Comparison of ENCODE assay signal across 8 cellular contexts in genomic region chr18:69636529-69637301, GRCh38.
DNase-seq lines count a peak whose midpoint lies in the region; ATAC-seq, FAIRE-seq and TF ChIP-seq lines count a peak whose summit lies in the region.

No MANE protein-coding gene starts in this region.

- H3K4me2 ChIP-seq in endothelial cell of umbilical vein (ENCODE audit: insufficient read depth, low read length): no peak overlapping the region

- no peaks in the 10 kb centered on the region for H3K79me2 ChIP-seq in endothelial cell of umbilical vein (ENCODE audit: control insufficient read depth, insufficient read depth, low read length)

- intact Hi-C loops in CD8-positive, alpha-beta T cell (cut with DNase I, micrococcal nuclease): loop anchor here (1.0 to 5.0 kb wide), 2 partner anchors 436 to 450 kb away; no protein-coding TSS in a partner anchor
- intact Hi-C loops in endothelial cell of umbilical vein (cut with micrococcal nuclease) (loop anchor here (2.0 kb wide), 1 partner anchor 450 kb away; no protein-coding TSS in a partner anchor), sciatic nerve (cut with DNase I) (no loop called here)

- BruUV-seq in endothelial cell of umbilical vein (replicated peaks; lab: Mats Ljungman, UMichigan): no TSS peak

- H3K9me3 ChIP-seq in CD8-positive, alpha-beta T cell (ENCODE audit: low read length): no peaks in the 10 kb centered on the region
- H3K9me3 ChIP-seq in endothelial cell of umbilical vein (replicated peaks; ENCODE audit: control insufficient read depth, insufficient read depth, low read length): no peaks in the 10 kb centered on the region

- H4K20me1 ChIP-seq in endothelial cell of umbilical vein (replicated peaks; ENCODE audit: control insufficient read depth, extremely low read depth, insufficient read depth, low read length): no peaks in the 10 kb centered on the region

- peak; percentile 62 for ATAC-seq in CD8-positive, alpha-beta T cell
- peak; percentile 58 for ATAC-seq in GM19043 (IDR thresholded peaks at IDR 0.05; ENCODE audit: low read depth, unreplicated experiment)
- no peak for ATAC-seq in sciatic nerve

- DNase-seq in CD8-positive, alpha-beta T cell: peak in 1 of 7 experiments; percentile 6
- peak; percentile 2 for DNase-seq in KBM-7
- peak; percentile 2 for DNase-seq in endothelial cell of umbilical vein (ENCODE audit: low read depth, low spot score)
- DNase-seq in sciatic nerve (ENCODE audit: low spot score): no peak
- no peak for DNase-seq in AG08396 (ENCODE audit: low spot score)
- no peak for DNase-seq in islet precursor cell
- DNase-seq in activated gamma-delta T cell (lab: John Stamatoyannopoulos, UW): no peak

- FAIRE-seq in endothelial cell of umbilical vein (lab: Jason Lieb, UNC): no peak

- H3K4me3 Mint-ChIP-seq in CD8-positive, alpha-beta T cell: no peak overlapping the region

- H3K9me1 ChIP-seq in endothelial cell of umbilical vein (replicated peaks; ENCODE audit: control insufficient read depth, extremely low read depth, insufficient read depth, low read length): no peaks in the 10 kb centered on the region

- POLR2A ChIA-PET in CD8-positive, alpha-beta T cell (lab: Charles Lee): no interaction called here
- POLR2A ChIA-PET in endothelial cell of umbilical vein (lab: Charles Lee): no interaction called here

- H3K27ac Mint-ChIP-seq in CD8-positive, alpha-beta T cell: no peak overlapping the region

- H3K4me1 Mint-ChIP-seq in CD8-positive, alpha-beta T cell (ENCODE audit: low read depth): no peaks in the 10 kb centered on the region

- dilution Hi-C loops in endothelial cell of umbilical vein (cut with MboI; ENCODE audit: extremely low pct_ligation_motif_present, low sequenced_read_pairs): no loop called here

- H3K27ac ChIP-seq in CD8-positive, alpha-beta T cell (ENCODE audit: low read depth, low read length): no peak overlapping the region
- no peak overlapping the region for H3K27ac ChIP-seq in endothelial cell of umbilical vein (ENCODE audit: insufficient read depth, low read depth, low read length)

- peaks cover 2% of the 10 kb centered on the region for H3K27me3 Mint-ChIP-seq in CD8-positive, alpha-beta T cell (ENCODE audit: low read depth)

- TF ChIP-seq CTCF in CD8-positive, alpha-beta T cell (IDR thresholded peaks at IDR 0.05): peak; percentile 26
- peak in 1 of 2 donors; percentile 9 for TF ChIP-seq CTCF in endothelial cell of umbilical vein (IDR thresholded peaks at IDR 0.05; ENCODE audit: extremely low read depth in 1 of 2, insufficient read depth in 1 of 2, low read depth in 1 of 2, low read length in 2 of 2)

- in situ Hi-C loops in KBM-7 (cut with MboI; ENCODE audit: low pct_unique_long_range_greater_than_20kb, low sequenced_read_pairs): no loop called here

- no peaks in the 10 kb centered on the region for H3K36me3 Mint-ChIP-seq in CD8-positive, alpha-beta T cell

- H3K9me3 Mint-ChIP-seq in CD8-positive, alpha-beta T cell: no peaks in the 10 kb centered on the region

- CTCF ChIA-PET in CD8-positive, alpha-beta T cell (lab: Charles Lee): interaction anchor here (0.6 to 2.4 kb wide), 6 partner anchors 10 to 480 kb away, joined by 3 to 19 read pairs (median 3); no protein-coding TSS in a partner anchor
- CTCF ChIA-PET in endothelial cell of umbilical vein (lab: Charles Lee): no interaction called here

- no peak overlapping the region for H3K4me3 ChIP-seq in CD8-positive, alpha-beta T cell (ENCODE audit: low read depth, low read length)
- no peak overlapping the region for H3K4me3 ChIP-seq in endothelial cell of umbilical vein (replicated peaks in 1 of 3; ENCODE audit: insufficient read depth in 1 of 3, low read depth in 1 of 3, low read length in 3 of 3)

- TF ChIP-seq POLR2A in endothelial cell of umbilical vein (IDR thresholded peaks at IDR 0.05; ENCODE audit: low read depth, low read length): no peak

- H3K9ac ChIP-seq in endothelial cell of umbilical vein (replicated peaks; ENCODE audit: extremely low read depth, insufficient read depth, low read length): no peak overlapping the region

- H2AFZ ChIP-seq in endothelial cell of umbilical vein (ENCODE audit: low read depth, low read length): no peak overlapping the region

- no peaks in the 10 kb centered on the region for H3K4me1 ChIP-seq in CD8-positive, alpha-beta T cell (ENCODE audit: insufficient read depth, low read length)
- H3K4me1 ChIP-seq in endothelial cell of umbilical vein (ENCODE audit: control insufficient read depth, extremely low read depth, insufficient read depth, low read length): no peaks in the 10 kb centered on the region

- H3K27me3 ChIP-seq in CD8-positive, alpha-beta T cell (ENCODE audit: insufficient read depth, low read length): no peaks in the 10 kb centered on the region
- no peaks in the 10 kb centered on the region for H3K27me3 ChIP-seq in endothelial cell of umbilical vein (ENCODE audit: control insufficient read depth in 2 of 2, insufficient read depth in 2 of 2, low read length in 2 of 2)

- no peaks in the 10 kb centered on the region for H3K36me3 ChIP-seq in CD8-positive, alpha-beta T cell (ENCODE audit: insufficient read depth, low read length)
- H3K36me3 ChIP-seq in endothelial cell of umbilical vein (ENCODE audit: control insufficient read depth in 2 of 2, extremely low read depth in 1 of 2, insufficient read depth in 2 of 2, low read length in 2 of 2): no peaks in the 10 kb centered on the region

TF ChIP-seq in endothelial cell of umbilical vein, 7 proteins besides CTCF, POLR2A, EP300 and RAD21:
- TF ChIP-seq FOS (IDR thresholded peaks at IDR 0.05; ENCODE audit: borderline replicate concordance, insufficient read depth, low read length) (no peak), GATA2 (IDR thresholded peaks at IDR 0.05; ENCODE audit: insufficient read depth, insufficient read length, low read depth, low read length) (no peak), JUN (IDR thresholded peaks at IDR 0.05; ENCODE audit: borderline replicate concordance, insufficient read depth, insufficient read length, low read depth) (no peak), EZH2 (IDR thresholded peaks at IDR 0.05; ENCODE audit: borderline replicate concordance, low read depth, low read length, severe bottlenecking) (no peak), MYC (IDR thresholded peaks at IDR 0.05; ENCODE audit: low read depth, low read length) (no peak), POLR2AphosphoS5 (IDR thresholded peaks at IDR 0.05; ENCODE audit: insufficient read depth, low read depth, low read length) (no peak)
- TF ChIP-seq, protein P1, sequence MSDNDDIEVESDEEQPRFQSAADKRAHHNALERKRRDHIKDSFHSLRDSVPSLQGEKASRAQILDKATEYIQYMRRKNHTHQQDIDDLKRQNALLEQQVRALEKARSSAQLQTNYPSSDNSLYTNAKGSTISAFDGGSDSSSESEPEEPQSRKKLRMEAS (IDR thresholded peaks at IDR 0.05; ENCODE audit: insufficient read depth, insufficient read length): no peak

Comparison
In these comparisons a context has a peak if more than half of its experiments do, and no peak if none do; other contexts are left out.
1. DNase-seq: peak in KBM-7 (single experiment) and endothelial cell of umbilical vein (single experiment); none in sciatic nerve (single experiment), AG08396 (single experiment), islet precursor cell (single experiment) and activated gamma-delta T cell (single experiment).